In genomic region chr10:125012851-125013528, GRCh38 we compare ENCODE assay signal across 21 cellular contexts.
DNase-seq lines count a peak whose midpoint lies in the region; ATAC-seq and TF ChIP-seq lines count a peak whose summit lies in the region.
"Had no signal": no experiment of that assay in that cellular context is flagged by ENCODE, and none has a peak within 500 bp of the region (broad histone marks: within the 10 kb centered on the region; RNA-seq: fewer than 3 reads in every experiment).

No MANE protein-coding gene starts in this region.

- peaks cover 98% of the 10 kb centered on the region for H3K79me2 ChIP-seq in hepatocyte

- DNase-seq in heart right ventricle = no peak
- no peak for DNase-seq in Right ventricle myocardium inferior (ENCODE audit: missing footprints)
- DNase-seq in hepatocyte (ENCODE audit: low spot score) = no peak
- no peak for DNase-seq in progenitor cell of endocrine pancreas (ENCODE audit: low spot score, unreplicated experiment)
- no peak for DNase-seq in Ammon's horn (ENCODE audit: low spot score)
- DNase-seq: activated B cell treated with CpG ODN at 0.5 μM for 24 hours; activated CD4-positive, alpha-beta memory T cell treated with anti-CD3 and anti-CD28 coated beads for 36 hours; activated naive CD8-positive, alpha-beta T cell treated with anti-CD3 and anti-CD28 coated beads, Interleukin-2, amount 50 U/mL, for 24 hours; brain microvascular endothelial cell; EL; NCI-H2107; NCI-H524 treated with DMSO at 0.1 percent for 48 hours; retina; stimulated activated naive CD8-positive, alpha-beta T cell treated with anti-CD3 and anti-CD28 coated beads, Interleukin-15, amount 100 ng/mL, for 72 hours; upper lobe of left lung had no signal

- H3K27me3 ChIP-seq in heart right ventricle = no peaks in the 10 kb centered on the region
- H3K27me3 ChIP-seq in hepatocyte = no peaks in the 10 kb centered on the region
- H3K27me3 ChIP-seq: BLaER1 treated with 17β-estradiol and CSF1 and Interleukin-3, amounts not matched to agents 10 nM and 100 nM; brain microvascular endothelial cell; upper lobe of left lung had no signal

- no peak overlapping the region for H3K4me2 ChIP-seq in hepatocyte
- H3K4me2 ChIP-seq: BLaER1 treated with 17β-estradiol and CSF1 and Interleukin-3, amounts not matched to agents 10 nM and 100 nM had no signal

- intact Hi-C loops in heart right ventricle (cut with DNase I) (loop anchor here in 2 of 10 donors (5.0 kb wide), 2 partner anchors 34 to 44 kb away; no protein-coding TSS in a partner anchor), Right ventricle myocardium inferior (cut with DNase I) (loop anchor here (5.0 kb wide), 1 partner anchor 34 kb away; no protein-coding TSS in a partner anchor)

- peak overlapping the region; percentile 78 for H3K27ac Mint-ChIP-seq in progenitor cell of endocrine pancreas
- H3K27ac Mint-ChIP-seq: activated B cell treated with CpG ODN at 0.5 μM for 24 hours; activated CD4-positive, alpha-beta memory T cell treated with anti-CD3 and anti-CD28 coated beads for 36 hours; activated naive CD8-positive, alpha-beta T cell treated with anti-CD3 and anti-CD28 coated beads, Interleukin-2, amount 50 U/mL, for 24 hours; mesothelial cell of epicardium; stimulated activated naive CD8-positive, alpha-beta T cell treated with anti-CD3 and anti-CD28 coated beads, Interleukin-15, amount 100 ng/mL, for 72 hours had no signal

- peaks cover 0 to 25% (median 0%) of the 10 kb centered on the region in 9 donors for H3K36me3 ChIP-seq in heart right ventricle
- H3K36me3 ChIP-seq in hepatocyte (replicated peaks; ENCODE audit: insufficient read depth, low read depth) = no peaks in the 10 kb centered on the region

- no peaks in the 10 kb centered on the region for H3K9me3 Mint-ChIP-seq in progenitor cell of endocrine pancreas (ENCODE audit: low read depth)
- H3K9me3 Mint-ChIP-seq: activated B cell treated with CpG ODN at 0.5 μM for 24 hours; activated CD4-positive, alpha-beta memory T cell treated with anti-CD3 and anti-CD28 coated beads for 36 hours; activated naive CD8-positive, alpha-beta T cell treated with anti-CD3 and anti-CD28 coated beads, Interleukin-2, amount 50 U/mL, for 24 hours; mesothelial cell of epicardium; stimulated activated naive CD8-positive, alpha-beta T cell treated with anti-CD3 and anti-CD28 coated beads, Interleukin-15, amount 100 ng/mL, for 72 hours had no signal

- no peak overlapping the region for H3K4me3 ChIP-seq in heart right ventricle
- no peak overlapping the region for H3K4me3 ChIP-seq in hepatocyte
- H3K4me3 ChIP-seq: BLaER1 treated with 17β-estradiol and CSF1 and Interleukin-3, amounts not matched to agents 10 nM and 100 nM; upper lobe of left lung had no signal

- H2AFZ ChIP-seq in hepatocyte = no peak overlapping the region

- H3K9me3 ChIP-seq in heart right ventricle = no peaks in the 10 kb centered on the region
- no peaks in the 10 kb centered on the region for H3K9me3 ChIP-seq in hepatocyte (ENCODE audit: low read depth)
- H3K9me3 ChIP-seq: BLaER1 treated with 17β-estradiol and CSF1 and Interleukin-3, amounts not matched to agents 10 nM and 100 nM; upper lobe of left lung had no signal

- peaks cover 30% of the 10 kb centered on the region for H3K36me3 Mint-ChIP-seq in progenitor cell of endocrine pancreas (ENCODE audit: insufficient read depth)
- H3K36me3 Mint-ChIP-seq: activated CD4-positive, alpha-beta memory T cell treated with anti-CD3 and anti-CD28 coated beads for 36 hours had no signal

- no peaks in the 10 kb centered on the region for H3K9me2 ChIP-seq in hepatocyte (replicated peaks; ENCODE audit: insufficient read depth)

- 96 to 97% methylated on average over 15 of the region's 15 CpGs for WGBS in heart right ventricle, 2 donors
- WGBS in hepatocyte (ENCODE audit: low lambda C conversion rate, missing lambda C conversion rate) = 69% methylated on average over 14 of the region's 15 CpGs

- peaks cover 59 to 94% (median 75%) of the 10 kb centered on the region in 9 donors for H3K4me1 ChIP-seq in heart right ventricle
- no peaks in the 10 kb centered on the region for H3K4me1 ChIP-seq in hepatocyte (ENCODE audit: insufficient read depth)

- H3K27ac ChIP-seq in heart right ventricle (peak overlapping the region in 9 of 10 donors; percentile 35 to 85 (median 73)), hepatocyte (peak overlapping the region; percentile 71)
- H3K27ac ChIP-seq: BLaER1 treated with 17β-estradiol and CSF1 and Interleukin-3, amounts not matched to agents 10 nM and 100 nM; brain microvascular endothelial cell had no signal

- no peaks in the 10 kb centered on the region for H3K27me3 Mint-ChIP-seq in progenitor cell of endocrine pancreas
- H3K27me3 Mint-ChIP-seq: activated naive CD8-positive, alpha-beta T cell treated with anti-CD3 and anti-CD28 coated beads, Interleukin-2, amount 50 U/mL, for 24 hours had no signal

- no peak for ATAC-seq in heart right ventricle
- no peak for ATAC-seq in Right ventricle myocardium inferior
- ATAC-seq in HG03521 (IDR thresholded peaks at IDR 0.05; ENCODE audit: unreplicated experiment) = no peak
- no peak for ATAC-seq in GM21619 (IDR thresholded peaks at IDR 0.05; ENCODE audit: unreplicated experiment)
- no peak for ATAC-seq in GM21529 (IDR thresholded peaks at IDR 0.05; ENCODE audit: unreplicated experiment)
- ATAC-seq: activated naive CD8-positive, alpha-beta T cell treated with anti-CD3 and anti-CD28 coated beads, Interleukin-2, amount 50 U/mL, for 24 hours; left lobe of liver; stimulated activated naive CD8-positive, alpha-beta T cell treated with anti-CD3 and anti-CD28 coated beads, Interleukin-15, amount 100 ng/mL, for 72 hours had no signal

- peaks cover 45% of the 10 kb centered on the region for H4K20me1 ChIP-seq in hepatocyte (ENCODE audit: insufficient read depth, poor library complexity, severe bottlenecking)

- TF ChIP-seq CTCF in heart right ventricle (IDR thresholded peaks at IDR 0.05) = no peak
- no peak for TF ChIP-seq CTCF in hepatocyte (IDR thresholded peaks at IDR 0.05; ENCODE audit: poor library complexity)
- no peak for TF ChIP-seq CTCF in progenitor cell of endocrine pancreas (IDR thresholded peaks at IDR 0.05; ENCODE audit: unreplicated experiment)

- no peak overlapping the region for H3K4me3 Mint-ChIP-seq in progenitor cell of endocrine pancreas (ENCODE audit: low read depth)
- H3K4me3 Mint-ChIP-seq: activated B cell treated with CpG ODN at 0.5 μM for 24 hours; activated CD4-positive, alpha-beta memory T cell treated with anti-CD3 and anti-CD28 coated beads for 36 hours; activated naive CD8-positive, alpha-beta T cell treated with anti-CD3 and anti-CD28 coated beads, Interleukin-2, amount 50 U/mL, for 24 hours; mesothelial cell of epicardium; stimulated activated naive CD8-positive, alpha-beta T cell treated with anti-CD3 and anti-CD28 coated beads, Interleukin-15, amount 100 ng/mL, for 72 hours had no signal

- peaks cover 32% of the 10 kb centered on the region for H3K4me1 Mint-ChIP-seq in progenitor cell of endocrine pancreas (ENCODE audit: low read depth)
- H3K4me1 Mint-ChIP-seq: activated B cell treated with CpG ODN at 0.5 μM for 24 hours; activated naive CD8-positive, alpha-beta T cell treated with anti-CD3 and anti-CD28 coated beads, Interleukin-2, amount 50 U/mL, for 24 hours had no signal
